ENCODE assay signal across 1 cellular context in the genomic region with DNA sequence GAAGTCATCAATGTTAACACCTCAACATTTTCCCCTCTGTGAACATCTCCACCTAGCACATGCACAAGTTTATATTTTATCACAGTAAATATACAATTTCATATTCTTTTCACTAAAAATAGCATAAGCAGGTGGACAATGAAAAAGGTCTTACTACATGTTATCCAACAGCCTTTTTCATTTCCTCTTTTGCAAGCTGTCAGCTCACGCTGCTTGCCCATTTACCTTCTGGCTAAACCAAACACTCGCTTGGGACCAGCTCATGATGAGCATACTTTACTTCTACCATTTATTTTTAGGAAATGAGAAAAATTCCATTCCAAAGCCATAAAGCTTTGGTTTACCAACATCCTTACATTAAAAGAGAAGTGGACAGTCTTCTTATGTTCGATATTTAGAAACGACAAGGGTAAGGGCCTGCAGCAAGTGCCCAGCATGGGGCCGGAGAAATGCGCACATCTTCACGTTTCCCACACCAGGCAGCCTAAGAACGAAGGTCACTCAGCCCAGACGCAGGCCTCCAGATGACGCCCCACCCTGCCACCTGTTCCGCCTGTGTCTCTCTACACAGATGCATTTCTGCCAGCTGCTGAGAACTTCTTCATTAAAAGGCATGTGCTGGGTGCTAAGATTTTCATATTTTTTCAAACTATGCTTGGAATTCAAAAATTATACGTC.
TF ChIP-seq lines count a peak whose summit lies in the region.

No MANE protein-coding gene starts in this region.

TF ChIP-seq in IMR-90, 13 proteins besides CTCF, POLR2A, EP300 and RAD21 (continued from another document):
- TF ChIP-seq FOS (IDR thresholded peaks at IDR 0.05; ENCODE audit: low read depth, low read length) (no peak), MAZ (IDR thresholded peaks at IDR 0.05; ENCODE audit: borderline replicate concordance, low read depth, low read length) (no peak), SMC3 (IDR thresholded peaks at IDR 0.05; ENCODE audit: low read depth, low read length) (no peak), BHLHE40 (IDR thresholded peaks at IDR 0.05; ENCODE audit: low read depth, low read length) (no peak), RFX5 (IDR thresholded peaks at IDR 0.05; ENCODE audit: low read depth, low read length) (no peak), CHD1 (IDR thresholded peaks at IDR 0.05; ENCODE audit: low read depth, low read length) (no peak), MAFK (IDR thresholded peaks at IDR 0.05; ENCODE audit: low read depth, low read length) (no peak), RCOR1 (IDR thresholded peaks at IDR 0.05; ENCODE audit: insufficient replicate concordance, low read length) (no peak), NFE2L2 (IDR thresholded peaks at IDR 0.05; ENCODE audit: low read depth, low read length) (no peak)
- TF ChIP-seq, protein P1, sequence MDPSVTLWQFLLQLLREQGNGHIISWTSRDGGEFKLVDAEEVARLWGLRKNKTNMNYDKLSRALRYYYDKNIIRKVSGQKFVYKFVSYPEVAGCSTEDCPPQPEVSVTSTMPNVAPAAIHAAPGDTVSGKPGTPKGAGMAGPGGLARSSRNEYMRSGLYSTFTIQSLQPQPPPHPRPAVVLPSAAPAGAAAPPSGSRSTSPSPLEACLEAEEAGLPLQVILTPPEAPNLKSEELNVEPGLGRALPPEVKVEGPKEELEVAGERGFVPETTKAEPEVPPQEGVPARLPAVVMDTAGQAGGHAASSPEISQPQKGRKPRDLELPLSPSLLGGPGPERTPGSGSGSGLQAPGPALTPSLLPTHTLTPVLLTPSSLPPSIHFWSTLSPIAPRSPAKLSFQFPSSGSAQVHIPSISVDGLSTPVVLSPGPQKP (IDR thresholded peaks at IDR 0.05; ENCODE audit: borderline replicate concordance, low read depth, low read length) = no peak
- TF ChIP-seq, protein P2, sequence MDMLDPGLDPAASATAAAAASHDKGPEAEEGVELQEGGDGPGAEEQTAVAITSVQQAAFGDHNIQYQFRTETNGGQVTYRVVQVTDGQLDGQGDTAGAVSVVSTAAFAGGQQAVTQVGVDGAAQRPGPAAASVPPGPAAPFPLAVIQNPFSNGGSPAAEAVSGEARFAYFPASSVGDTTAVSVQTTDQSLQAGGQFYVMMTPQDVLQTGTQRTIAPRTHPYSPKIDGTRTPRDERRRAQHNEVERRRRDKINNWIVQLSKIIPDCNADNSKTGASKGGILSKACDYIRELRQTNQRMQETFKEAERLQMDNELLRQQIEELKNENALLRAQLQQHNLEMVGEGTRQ (IDR thresholded peaks at IDR 0.05; ENCODE audit: low read depth, low read length) = no peak
